ENCODE assay signal across 1 cellular context in the genomic region with DNA sequence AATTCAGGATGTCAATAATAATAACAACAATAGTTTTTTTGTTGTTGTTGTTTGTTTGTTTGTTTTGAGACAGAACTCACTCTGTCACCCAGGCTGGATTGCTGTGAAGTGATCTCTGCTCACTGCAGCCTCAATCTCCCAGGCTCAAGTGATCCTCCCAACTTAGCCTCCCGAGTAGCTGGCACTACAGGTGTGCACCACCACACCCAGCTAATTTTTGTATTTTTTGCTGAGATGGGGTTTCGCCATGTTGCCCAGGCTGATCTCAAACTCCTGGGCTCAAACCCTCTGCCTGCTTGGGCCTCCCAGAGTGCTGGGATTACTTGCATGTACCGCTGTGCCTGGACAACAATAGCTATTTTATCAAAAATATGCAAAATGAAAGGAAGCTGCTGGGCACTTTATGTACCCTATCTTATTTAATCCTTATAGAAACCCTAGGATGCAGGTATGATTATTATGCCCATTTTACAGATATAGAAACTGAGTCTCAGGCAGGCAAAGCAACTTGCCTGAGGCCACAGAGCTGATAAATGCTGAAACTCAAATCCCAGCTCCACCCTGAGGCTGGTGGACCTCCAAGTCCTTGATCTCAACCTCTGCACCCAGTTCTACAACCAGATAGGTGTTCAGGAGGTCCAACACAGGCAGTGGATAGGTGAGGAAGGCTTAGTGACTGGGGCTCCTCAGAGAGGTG.
TF ChIP-seq lines count a peak whose summit lies in the region.

No MANE protein-coding gene starts in this region.

TF ChIP-seq in WTC11, 78 proteins besides CTCF, POLR2A, EP300 and RAD21 (continued from another document):
- TF ChIP-seq, protein P1, sequence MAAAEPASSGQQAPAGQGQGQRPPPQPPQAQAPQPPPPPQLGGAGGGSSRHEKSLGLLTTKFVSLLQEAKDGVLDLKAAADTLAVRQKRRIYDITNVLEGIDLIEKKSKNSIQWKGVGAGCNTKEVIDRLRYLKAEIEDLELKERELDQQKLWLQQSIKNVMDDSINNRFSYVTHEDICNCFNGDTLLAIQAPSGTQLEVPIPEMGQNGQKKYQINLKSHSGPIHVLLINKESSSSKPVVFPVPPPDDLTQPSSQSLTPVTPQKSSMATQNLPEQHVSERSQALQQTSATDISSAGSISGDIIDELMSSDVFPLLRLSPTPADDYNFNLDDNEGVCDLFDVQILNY (CRISPR knock-in tag; IDR thresholded peaks at IDR 0.05): no peak
TF ChIP-seq in WTC11: peak in this region for 1.
